In the genomic region with DNA sequence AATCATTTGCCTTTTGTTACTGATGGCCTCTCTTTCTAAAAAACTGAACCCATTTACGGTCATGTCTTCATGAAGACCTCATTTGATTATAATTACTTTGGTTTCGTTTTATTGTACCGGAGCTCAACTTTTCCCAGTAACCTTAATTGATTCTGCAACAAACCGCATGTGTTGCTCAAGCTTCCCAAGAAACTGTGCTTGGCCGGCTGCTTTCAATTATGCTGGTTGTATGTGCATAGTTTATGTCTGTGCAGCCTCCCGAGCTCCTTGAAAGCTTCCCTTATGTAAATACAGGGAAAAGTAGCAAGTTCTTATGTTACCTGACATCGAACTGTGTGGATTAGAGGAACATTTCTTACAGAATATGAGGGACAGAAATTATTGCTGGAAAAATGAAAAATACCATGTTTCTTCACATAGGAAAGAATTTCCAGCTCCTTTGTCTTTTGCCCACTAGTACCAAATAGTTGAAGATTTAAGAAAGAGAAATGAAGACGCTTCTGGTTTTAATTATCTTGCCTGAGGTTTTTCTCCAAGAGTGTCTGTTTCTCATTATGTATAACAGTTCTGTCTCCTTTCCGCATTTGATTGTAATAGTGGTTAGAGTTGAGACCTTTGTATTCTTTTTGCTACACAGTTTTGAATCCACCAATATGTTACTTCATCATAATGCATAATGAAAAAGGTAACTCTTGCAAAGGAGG, we compare ENCODE assay signal across 8 cellular contexts. TPM values are rescaled to one million over a fixed set of nuclear protein-coding genes. Genes with fewer than 3 reads are reported as not detected.
A peak's percentile ranks its signal among the peaks of the same experiment; 100 is the strongest.
DNase-seq lines count a peak whose midpoint lies in the region; ATAC-seq and TF ChIP-seq lines count a peak whose summit lies in the region.

No MANE protein-coding gene starts in this region.

- intact Hi-C loops in psoas muscle (cut with DNase I): no loop called here

- H3K27ac ChIP-seq in SJSA1 (peak overlapping the region; percentile 57), psoas muscle (no peak overlapping the region)

- in situ Hi-C loops in KBM-7 (cut with MboI; ENCODE audit: low pct_unique_long_range_greater_than_20kb, low sequenced_read_pairs): no loop called here

- H3K4me3 ChIP-seq in SJSA1 (peak overlapping the region; percentile 29), fibroblast of pulmonary artery (replicated peaks; ENCODE audit: low read depth, low read length) (peak overlapping the region; percentile 41), psoas muscle (peak overlapping the region; percentile 55)

- H3K9me3 ChIP-seq in SJSA1 (replicated peaks): no peaks in the 10 kb centered on the region
- H3K9me3 ChIP-seq in psoas muscle: no peaks in the 10 kb centered on the region

- H3K4me1 ChIP-seq in SJSA1 (replicated peaks) (peaks cover 35% of the 10 kb centered on the region), psoas muscle (no peaks in the 10 kb centered on the region)

- H3K36me3 ChIP-seq in SJSA1 (peaks cover 4% of the 10 kb centered on the region), psoas muscle (ENCODE audit: insufficient read depth in 1 of 2, low read depth in 1 of 2) (no peaks in the 10 kb centered on the region)

- peak; percentile 77 for DNase-seq in AG20443 (ENCODE audit: low spot score)
- DNase-seq in SJSA1 (ENCODE audit: low read depth in 1 of 2, low spot score in 2 of 2): peak; percentile 62 to 67
- peak; percentile 85 for DNase-seq in fibroblast of pulmonary artery (ENCODE audit: low read depth)
- DNase-seq in psoas muscle: peak in 1 of 2 donors; percentile 16
- DNase-seq in RKO (ENCODE audit: low spot score): no peak
- DNase-seq in KBM-7: no peak
- no peak for DNase-seq in NCI-H1417 (lab: John Stamatoyannopoulos, UW)
- DNase-seq in GM19238 (ENCODE audit: insufficient read length, low spot score): no peak

- H3K27me3 ChIP-seq in SJSA1 (replicated peaks) (no peaks in the 10 kb centered on the region), psoas muscle (ENCODE audit: insufficient read depth in 3 of 3, low read length in 2 of 3) (no peaks in the 10 kb centered on the region)

- WGBS in psoas muscle, 3 donors: 20 to 30% (median 26%) methylated on average over 9 of the region's 9 CpGs

- no peak for ATAC-seq in psoas muscle

- TF ChIP-seq CTCF in fibroblast of pulmonary artery (IDR thresholded peaks at IDR 0.05; ENCODE audit: low read length, missing control alignments): no peak
- TF ChIP-seq CTCF in psoas muscle (IDR thresholded peaks at IDR 0.05): no peak

RNA-seq across cellular contexts. Expression of gene VCAM1, which starts 2.1 kb away (rescaled TPM):
- total RNA-seq in SJSA1 (2014; rRNA removed; shearing (Covaris generic)): 11.0 and 15.1 TPM in 2 replicates
- total RNA-seq in psoas muscle: 1 to 10 TPM; 2.1 to 8.8 (median 4.6) TPM
- polyA plus RNA-seq in psoas muscle: 1 to 10 TPM in 1 of 3 donors, under 1 TPM in 2; 0.60 to 2.0 (median 0.91) TPM

Comparison
In these comparisons a context has a peak if more than half of its experiments do, and no peak if none do; other contexts are left out.
1. DNase-seq: peak in AG20443 (single experiment), SJSA1 (2 of 2) and fibroblast of pulmonary artery (single experiment); none in RKO (single experiment), KBM-7 (single experiment), NCI-H1417 (0 of 3) and GM19238 (single experiment).
2. Peak in every context shown above with its lines, with median percentiles within 50 percentile points of each other: H3K4me3 ChIP-seq.